ENCODE assay signal across 18 cellular contexts in the genomic region with DNA sequence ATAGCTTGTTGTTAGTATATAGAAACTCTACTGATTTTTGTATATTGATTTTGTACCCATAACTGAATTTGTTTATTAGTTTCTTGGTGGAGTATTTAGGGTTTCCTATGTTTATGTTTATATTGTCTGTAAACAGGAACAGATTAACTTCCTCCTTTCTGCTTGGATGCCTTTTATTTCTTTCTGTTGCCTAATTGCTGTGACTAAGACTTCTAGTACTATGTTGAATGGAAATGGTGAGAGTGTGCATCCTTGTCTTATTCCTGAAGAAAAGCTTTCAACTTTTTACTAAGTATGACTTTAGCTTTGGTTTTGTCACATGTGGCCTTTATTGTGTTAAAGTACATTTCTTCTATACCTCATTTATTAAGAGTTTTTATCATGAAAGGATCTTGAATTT. TPM values are rescaled to one million over a fixed set of nuclear protein-coding genes. Genes with fewer than 3 reads are reported as not detected.
"Had no signal": no experiment of that assay in that cellular context is flagged by ENCODE, and none has a peak within 500 bp of the region (broad histone marks: within the 10 kb centered on the region; RNA-seq: fewer than 3 reads in every experiment).

No MANE protein-coding gene starts in this region.

- H3K9me3 ChIP-seq: breast epithelium, esophagus muscularis mucosa, lower lobe of right lung, sigmoid colon, stomach had no signal

- DNase-seq: activated CD4-positive, alpha-beta T cell treated with anti-CD3 and anti-CD28 coated beads for 1 hour; activated CD8-positive, alpha-beta memory T cell treated with anti-CD3 and anti-CD28 coated beads for 24 hours; activated gamma-delta T cell; heart right ventricle; left colon; lower lobe of right lung; natural killer cell; sigmoid colon; stimulated activated CD4-positive, alpha-beta T cell treated with anti-CD3 and anti-CD28 coated beads, Interleukin-4, amount 100 ng/mL, for 24 hours; stomach; WERI-Rb-1 had no signal

- H3K27ac ChIP-seq: breast epithelium, coronary artery, esophagus muscularis mucosa, heart right ventricle, lower lobe of right lung, parathyroid adenoma, sigmoid colon, stomach, WERI-Rb-1 had no signal

- ATAC-seq: heart right ventricle; left colon; lower lobe of right lung; natural killer cell; stimulated activated effector memory CD8-positive, alpha-beta T cell treated with anti-CD3 and anti-CD28 coated beads, Interleukin-12 subunit alpha, Interleukin-12 subunit beta, amount 100 ng/mL, for 72 hours had no signal

- H3K4me1 ChIP-seq: breast epithelium had no signal

- H2AFZ ChIP-seq: parathyroid adenoma had no signal

- H3K27me3 ChIP-seq: breast epithelium, esophagus muscularis mucosa, heart right ventricle, sigmoid colon, stomach had no signal

- FAIRE-seq: astrocyte had no signal

- H3K36me3 ChIP-seq: breast epithelium had no signal

- H3K4me3 ChIP-seq: breast epithelium, coronary artery, esophagus muscularis mucosa, heart right ventricle, lower lobe of right lung, sigmoid colon, stomach had no signal

RNA-seq across cellular contexts. Expression of a gene that starts 50.4 kb away (rescaled TPM):
- total RNA-seq: T-helper 2 cell treated with Interferon-gamma antibody and Interleukin-4, amounts not matched to agents 100 ng/mL and 5 ng/mL, for 36 hours had no signal
